ENCODE assay signal across 10 cellular contexts in the genomic region with DNA sequence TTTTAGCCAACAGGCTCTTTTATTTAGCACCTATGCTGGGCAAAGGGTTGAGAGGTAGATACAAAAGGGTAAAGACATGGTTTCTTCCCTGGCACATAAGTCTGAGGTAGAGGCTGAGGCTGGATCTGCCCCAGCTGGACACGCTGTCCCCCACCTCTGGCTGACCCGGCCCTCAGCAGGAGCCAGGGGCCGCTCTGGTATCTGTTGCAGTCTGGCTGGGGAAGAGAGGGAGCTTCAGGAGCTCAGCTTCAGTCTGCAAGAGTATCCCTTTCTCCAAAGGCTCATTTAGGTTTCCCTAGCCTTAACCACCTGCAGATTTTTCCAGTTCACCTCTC. TPM values are rescaled to one million over a fixed set of nuclear protein-coding genes. Genes with fewer than 3 reads are reported as not detected.
DNase-seq lines count a peak whose midpoint lies in the region; ATAC-seq and TF ChIP-seq lines count a peak whose summit lies in the region.
"Had no signal": no experiment of that assay in that cellular context is flagged by ENCODE, and none has a peak within 500 bp of the region (broad histone marks: within the 10 kb centered on the region; RNA-seq: fewer than 3 reads in every experiment).

No MANE protein-coding gene starts in this region.

- peaks cover 6% of the 10 kb centered on the region for H3K27me3 ChIP-seq in hepatocyte
- no peaks in the 10 kb centered on the region for H3K27me3 ChIP-seq in upper lobe of right lung
- H3K27me3 ChIP-seq: tibial nerve had no signal

- H3K4me3 ChIP-seq in hepatocyte (no peak overlapping the region), upper lobe of right lung (no peak overlapping the region)

- H3K4me2 ChIP-seq in hepatocyte, result no peak overlapping the region

- H3K9me3 ChIP-seq in T-helper 17 cell (ENCODE audit: control insufficient read depth, low read length, poor library complexity, severe bottlenecking) (no peaks in the 10 kb centered on the region), hepatocyte (ENCODE audit: low read depth) (no peaks in the 10 kb centered on the region), upper lobe of right lung (no peaks in the 10 kb centered on the region)
- H3K9me3 ChIP-seq: tibial nerve had no signal

- no peaks in the 10 kb centered on the region for H3K9me3 Mint-ChIP-seq in activated CD4-positive, alpha-beta T cell treated with anti-CD3 and anti-CD28 coated beads, Interleukin-2, amount 10 ng/mL, durations not matched to agents 24 days and 14 days
- H3K9me3 Mint-ChIP-seq: HFFc6 had no signal

- no peak overlapping the region for H2AFZ ChIP-seq in hepatocyte

- peaks cover 41% of the 10 kb centered on the region for H3K4me1 ChIP-seq in hepatocyte (ENCODE audit: insufficient read depth)
- H3K4me1 ChIP-seq in upper lobe of right lung, result peaks cover 38% of the 10 kb centered on the region

- H3K9me2 ChIP-seq in hepatocyte (replicated peaks; ENCODE audit: insufficient read depth), result no peaks in the 10 kb centered on the region

- no peaks in the 10 kb centered on the region for H3K36me3 Mint-ChIP-seq in activated CD4-positive, alpha-beta T cell treated with anti-CD3 and anti-CD28 coated beads, Interleukin-2, amount 10 ng/mL, durations not matched to agents 24 days and 14 days (ENCODE audit: low read depth)
- H3K36me3 Mint-ChIP-seq in T-helper 17 cell (ENCODE audit: low read depth), result no peaks in the 10 kb centered on the region

- ATAC-seq in T-helper 17 cell (no peak), sciatic nerve (no peak), upper lobe of right lung (no peak)

- intact Hi-C loops in activated CD4-positive, alpha-beta T cell treated with anti-CD3 and anti-CD28 coated beads, Interleukin-2, amount 10 ng/mL, durations not matched to agents 24 days and 14 days (cut with micrococcal nuclease), result loop anchor here (5.0 kb wide), 1 partner anchor 46 kb away; no protein-coding TSS in a partner anchor
- intact Hi-C loops in sciatic nerve (cut with DNase I) (no loop called here), upper lobe of right lung (cut with DNase I) (no loop called here)

- no peaks in the 10 kb centered on the region for H3K36me3 ChIP-seq in hepatocyte (replicated peaks; ENCODE audit: insufficient read depth, low read depth)
- no peaks in the 10 kb centered on the region for H3K36me3 ChIP-seq in upper lobe of right lung
- H3K36me3 ChIP-seq: tibial nerve had no signal

- H3K27ac Mint-ChIP-seq in activated CD4-positive, alpha-beta T cell treated with anti-CD3 and anti-CD28 coated beads, Interleukin-2, amount 10 ng/mL, durations not matched to agents 24 days and 14 days, result peak overlapping the region; percentile 91
- peak overlapping the region; percentile 92 for H3K27ac Mint-ChIP-seq in T-helper 17 cell
- H3K27ac Mint-ChIP-seq: HFFc6 had no signal

- peaks cover 7% of the 10 kb centered on the region for H3K27me3 Mint-ChIP-seq in activated CD4-positive, alpha-beta T cell treated with anti-CD3 and anti-CD28 coated beads, Interleukin-2, amount 10 ng/mL, durations not matched to agents 24 days and 14 days
- no peaks in the 10 kb centered on the region for H3K27me3 Mint-ChIP-seq in T-helper 17 cell

- peak overlapping the region; percentile 76 for H3K27ac ChIP-seq in hepatocyte
- no peak overlapping the region for H3K27ac ChIP-seq in upper lobe of right lung

- H3K4me1 Mint-ChIP-seq in activated CD4-positive, alpha-beta T cell treated with anti-CD3 and anti-CD28 coated beads, Interleukin-2, amount 10 ng/mL, durations not matched to agents 24 days and 14 days, result peaks cover 22% of the 10 kb centered on the region
- H3K4me1 Mint-ChIP-seq in T-helper 17 cell, result peaks cover 29% of the 10 kb centered on the region

- no peaks in the 10 kb centered on the region for H4K20me1 ChIP-seq in hepatocyte (ENCODE audit: insufficient read depth, poor library complexity, severe bottlenecking)

- H3K79me2 ChIP-seq in hepatocyte, result no peaks in the 10 kb centered on the region

- WGBS in hepatocyte (ENCODE audit: low lambda C conversion rate, missing lambda C conversion rate), result 86% methylated on average over 3 of the region's 3 CpGs

- peak overlapping the region; percentile 82 for H3K4me3 Mint-ChIP-seq in activated CD4-positive, alpha-beta T cell treated with anti-CD3 and anti-CD28 coated beads, Interleukin-2, amount 10 ng/mL, durations not matched to agents 24 days and 14 days
- peak overlapping the region; percentile 87 for H3K4me3 Mint-ChIP-seq in T-helper 17 cell
- H3K4me3 Mint-ChIP-seq: HFFc6 had no signal

- DNase-seq in activated CD4-positive, alpha-beta T cell treated with anti-CD3 and anti-CD28 coated beads, Interleukin-2, amount 10 ng/mL, durations not matched to agents 24 days and 14 days, result no peak
- no peak for DNase-seq in activated CD4-positive, alpha-beta T cell treated with anti-CD3 and anti-CD28 coated beads for 48 hours
- no peak for DNase-seq in T-helper 17 cell
- DNase-seq in hepatocyte (ENCODE audit: low spot score), result no peak
- DNase-seq in sciatic nerve (ENCODE audit: low spot score), result peak; percentile 39
- DNase-seq in RKO (ENCODE audit: low spot score), result no peak
- no peak for DNase-seq in upper lobe of right lung
- DNase-seq in stimulated activated CD4-positive, alpha-beta T cell treated with anti-CD3 and anti-CD28 coated beads, Interleukin-4, amount 100 ng/mL, for 1 hour, result no peak

- TF ChIP-seq CTCF in hepatocyte (IDR thresholded peaks at IDR 0.05; ENCODE audit: poor library complexity) (no peak), upper lobe of right lung (IDR thresholded peaks at IDR 0.05) (no peak)

RNA-seq across cellular contexts. Expression of gene BLACAT1, which starts 14.2 kb away (rescaled TPM):
- 0.16 and 0.17 TPM in 2 replicates for total RNA-seq in activated CD4-positive, alpha-beta T cell treated with anti-CD3 and anti-CD28 coated beads, Interleukin-2, amount 10 ng/mL, durations not matched to agents 24 days and 14 days
- under 1 TPM; 0.10 TPM for total RNA-seq in T-helper 17 cell
- total RNA-seq in hepatocyte, result 0.40 and 0.48 TPM in 2 replicates
- polyA plus RNA-seq in hepatocyte, result 0.35 and 0.58 TPM in 2 replicates
- total RNA-seq in sciatic nerve, result 0.13 TPM
- 0.84 TPM for total RNA-seq in upper lobe of right lung
- total RNA-seq: HFFc6 had no signal

RNA-seq across cellular contexts. Expression of gene LEMD1, which starts 19.8 kb away (rescaled TPM):
- 0.47 TPM in 1 of 2 replicates, not detected in the other for total RNA-seq in activated CD4-positive, alpha-beta T cell treated with anti-CD3 and anti-CD28 coated beads, Interleukin-2, amount 10 ng/mL, durations not matched to agents 24 days and 14 days
- total RNA-seq in T-helper 17 cell (not detected), hepatocyte (2.4 TPM in 1 of 2 replicates, not detected in the other), sciatic nerve (not detected), upper lobe of right lung (2.1 TPM)
- polyA plus RNA-seq in hepatocyte, result 0.35 and 2.6 TPM in 2 replicates
- total RNA-seq: HFFc6, tibial nerve had no signal
